30 cellular contexts compared by ENCODE assay signal in genomic region chr15:48090115-48090514, GRCh38. TPM values are rescaled to one million over a fixed set of nuclear protein-coding genes. Genes with fewer than 3 reads are reported as not detected.
DNase-seq lines count a peak whose midpoint lies in the region; ATAC-seq and TF ChIP-seq lines count a peak whose summit lies in the region.
"Had no signal": no experiment of that assay in that cellular context is flagged by ENCODE, and none has a peak within 500 bp of the region (broad histone marks: within the 10 kb centered on the region; RNA-seq: fewer than 3 reads in every experiment).

No MANE protein-coding gene starts in this region.

- H3K36me3 ChIP-seq in mucosa of descending colon (ENCODE audit: low read depth) = no peaks in the 10 kb centered on the region
- H3K36me3 ChIP-seq: BE2C, lower lobe of right lung, sigmoid colon, tibial nerve had no signal

- H3K9me3 ChIP-seq in mucosa of descending colon = no peaks in the 10 kb centered on the region
- H3K9me3 ChIP-seq: BE2C, body of pancreas, lower lobe of right lung, psoas muscle, sigmoid colon, tibial nerve had no signal

- peaks cover 7% of the 10 kb centered on the region for H3K4me1 ChIP-seq in mucosa of descending colon (ENCODE audit: low read depth)
- H3K4me1 ChIP-seq: BE2C, body of pancreas, lower lobe of right lung, psoas muscle, sigmoid colon had no signal

- intact Hi-C loops in mucosa of descending colon (cut with DNase I, micrococcal nuclease) = no loop called here
- intact Hi-C loops in Right ventricle myocardium inferior (cut with DNase I) = no loop called here

- peak; percentile 75 for DNase-seq in DMS79 (lab: John Stamatoyannopoulos, UW)
- peak; percentile 49 for DNase-seq in LNCaP clone FGC (ENCODE audit: low read depth)
- DNase-seq in RPMI8226 = peak; percentile 80
- peak in 1 of 3 donors; percentile 40 for DNase-seq in mucosa of descending colon
- DNase-seq in NOMO-1 treated with dmso at 0.1 percent for 144 hours (lab: John Stamatoyannopoulos, UW; ENCODE audit: unreplicated experiment) = no peak
- no peak for DNase-seq in Right ventricle myocardium inferior (ENCODE audit: missing footprints)
- DNase-seq: activated CD8-positive, alpha-beta T cell treated with anti-CD3 and anti-CD28 coated beads, Interleukin-2, amount 10 ng/mL, durations not matched to agents 7 days and 5 days; activated naive CD4-positive, alpha-beta T cell treated with anti-CD3 and anti-CD28 coated beads, Interleukin-2, amount 10 ng/mL, durations not matched to agents 7 days and 5 days; BE2C; body of pancreas; foreskin melanocyte; H9; kidney glomerular epithelial cell; lower lobe of right lung; naive thymus-derived CD8-positive, alpha-beta T cell; NCI-H1436 treated with DMSO at 0.1 percent for 48 hours; NCI-H226; occipital lobe; psoas muscle; SHP77; sigmoid colon; stimulated activated CD4-positive, alpha-beta T cell treated with anti-CD3 and anti-CD28 coated beads, Interleukin-4, amount 100 ng/mL, for 4 hours had no signal

- H3K4me3 ChIP-seq in LNCaP clone FGC (ENCODE audit: low read depth, low read length) = no peak overlapping the region
- no peak overlapping the region for H3K4me3 ChIP-seq in mucosa of descending colon
- H3K4me3 ChIP-seq: body of pancreas, GM12878, hepatocyte, lower lobe of right lung, psoas muscle, sigmoid colon, tibial nerve had no signal

- TF ChIP-seq CTCF in LNCaP clone FGC (IDR thresholded peaks at IDR 0.05; ENCODE audit: control insufficient read depth, extremely low read depth, insufficient read depth) = no peak
- TF ChIP-seq CTCF in mucosa of descending colon (IDR thresholded peaks at IDR 0.05) = no peak

- ATAC-seq in mucosa of descending colon (peak; percentile 58), HG02870 (IDR thresholded peaks at IDR 0.05; ENCODE audit: unreplicated experiment) (no peak), Right ventricle myocardium inferior (no peak)
- ATAC-seq: activated CD4-positive, alpha-beta T cell treated with anti-CD3 and anti-CD28 coated beads for 36 hours; activated CD8-positive, alpha-beta T cell treated with anti-CD3 and anti-CD28 coated beads, Interleukin-2, amount 10 ng/mL, durations not matched to agents 7 days and 5 days; activated T-helper 17 cell treated with anti-CD3 and anti-CD28 coated beads, Interleukin-2, amount 50 U/mL, for 72 hours; body of pancreas; esophagus mucosa; lower lobe of right lung; naive thymus-derived CD8-positive, alpha-beta T cell; psoas muscle had no signal

RNA-seq across cellular contexts. Expression of gene SLC24A5, which starts 30.7 kb away (rescaled TPM):
- total RNA-seq in mucosa of descending colon (not detected), Right ventricle myocardium inferior (not detected)
- total RNA-seq: activated CD4-positive, alpha-beta T cell treated with anti-CD3 and anti-CD28 coated beads for 36 hours; activated CD8-positive, alpha-beta T cell treated with anti-CD3 and anti-CD28 coated beads, Interleukin-2, amount 10 ng/mL, durations not matched to agents 7 days and 5 days; activated T-helper 17 cell treated with anti-CD3 and anti-CD28 coated beads, Interleukin-2, amount 50 U/mL, for 72 hours; body of pancreas; esophagus mucosa; GM12878; H9; hepatocyte; lower lobe of right lung; naive thymus-derived CD8-positive, alpha-beta T cell; occipital lobe; psoas muscle; T-helper 2 cell treated with Interferon-gamma antibody and Interleukin-4, amounts not matched to agents 100 ng/mL and 5 ng/mL, for 36 hours had no signal

Comparison
In these comparisons a context has a peak if more than half of its experiments do, and no peak if none do; other contexts are left out.
1. DNase-seq: peak in DMS79 (single experiment), LNCaP clone FGC (single experiment) and RPMI8226 (single experiment); none in NOMO-1 treated with dmso at 0.1 percent for 144 hours (single experiment) and Right ventricle myocardium inferior (single experiment).